ENCODE assay signal across 1 cellular context in genomic region chr9:34381323-34381722, GRCh38.
A peak's percentile ranks its signal among the peaks of the same experiment; 100 is the strongest.
TF ChIP-seq lines count a peak whose summit lies in the region.

No MANE protein-coding gene starts in this region.

TF ChIP-seq in HepG2, 621 proteins besides CTCF, POLR2A, EP300 and RAD21 (continues in another document):
- TF ChIP-seq CHCHD3 (CRISPR knock-in tag; IDR thresholded peaks at IDR 0.05), result 0 out of 2 replicates have a peak, but pooled peaks have one; percentile 17
- TF ChIP-seq ARNT (IDR thresholded peaks at IDR 0.05), result no peak
- TF ChIP-seq GZF1 (CRISPR knock-in tag; IDR thresholded peaks at IDR 0.05), result no peak
- TF ChIP-seq NRL (CRISPR knock-in tag; IDR thresholded peaks at IDR 0.05; ENCODE audit: borderline replicate concordance), result 0 out of 2 replicates have a peak, but pooled peaks have one; percentile 5
- TF ChIP-seq ZNF207 (IDR thresholded peaks at IDR 0.05; ENCODE audit: borderline replicate concordance), result no peak
- TF ChIP-seq MLXIP (CRISPR knock-in tag; IDR thresholded peaks at IDR 0.05; ENCODE audit: borderline replicate concordance), result no peak
- TF ChIP-seq ZNF709 (CRISPR knock-in tag; IDR thresholded peaks at IDR 0.05), result no peak
- TF ChIP-seq KDM5A (IDR thresholded peaks at IDR 0.05; ENCODE audit: borderline replicate concordance, low read length), result no peak
- no peak for TF ChIP-seq NFIB (CRISPR knock-in tag; IDR thresholded peaks at IDR 0.05; ENCODE audit: borderline replicate concordance)
- TF ChIP-seq MED1 (CRISPR knock-in tag; IDR thresholded peaks at IDR 0.05), result no peak
- TF ChIP-seq RXRA (CRISPR knock-in tag; IDR thresholded peaks at IDR 0.05), result no peak
- TF ChIP-seq AFF4 (CRISPR knock-in tag; IDR thresholded peaks at IDR 0.05), result no peak
- TF ChIP-seq ZBTB33 (CRISPR knock-in tag; IDR thresholded peaks at IDR 0.05), result peak; percentile 80
- no peak for TF ChIP-seq TFAP4 (IDR thresholded peaks at IDR 0.05; ENCODE audit: borderline replicate concordance, low read depth)
- TF ChIP-seq ATF3 (CRISPR knock-in tag; IDR thresholded peaks at IDR 0.05), result no peak
- no peak for TF ChIP-seq ZNF30 (CRISPR knock-in tag; IDR thresholded peaks at IDR 0.05)
- no peak for TF ChIP-seq ZNF142 (CRISPR knock-in tag; IDR thresholded peaks at IDR 0.05)
- no peak for TF ChIP-seq ZNF747 (CRISPR knock-in tag; IDR thresholded peaks at IDR 0.05; ENCODE audit: borderline replicate concordance)
- TF ChIP-seq ZNF558 (CRISPR knock-in tag; IDR thresholded peaks at IDR 0.05; ENCODE audit: borderline replicate concordance), result no peak
- TF ChIP-seq ARID2 (CRISPR knock-in tag; IDR thresholded peaks at IDR 0.05; ENCODE audit: borderline replicate concordance), result no peak
- no peak for TF ChIP-seq ZNF570 (CRISPR knock-in tag; IDR thresholded peaks at IDR 0.05; ENCODE audit: borderline replicate concordance)
- TF ChIP-seq ZNF350 (CRISPR knock-in tag; IDR thresholded peaks at IDR 0.05; ENCODE audit: borderline replicate concordance, low read depth), result no peak
- TF ChIP-seq ZNF572 (CRISPR knock-in tag; IDR thresholded peaks at IDR 0.05), result no peak
- no peak for TF ChIP-seq MEF2D (CRISPR knock-in tag; IDR thresholded peaks at IDR 0.05)
- 0 out of 2 replicates have a peak, but pooled peaks have one; percentile 16 for TF ChIP-seq ZNF746 (CRISPR knock-in tag; IDR thresholded peaks at IDR 0.05)
- TF ChIP-seq HOXA7 (CRISPR knock-in tag; IDR thresholded peaks at IDR 0.05), result no peak
- TF ChIP-seq SP5 (CRISPR knock-in tag; IDR thresholded peaks at IDR 0.05; ENCODE audit: borderline replicate concordance, low read depth), result no peak
- no peak for TF ChIP-seq ADNP (CRISPR knock-in tag; IDR thresholded peaks at IDR 0.05)
- no peak for TF ChIP-seq SOX6 (IDR thresholded peaks at IDR 0.05)
- TF ChIP-seq SOX6 (CRISPR knock-in tag; IDR thresholded peaks at IDR 0.05), result no peak
- TF ChIP-seq IRX3 (CRISPR knock-in tag; IDR thresholded peaks at IDR 0.05; ENCODE audit: borderline replicate concordance, low read depth), result no peak
- TF ChIP-seq ZNF737 (CRISPR knock-in tag; IDR thresholded peaks at IDR 0.05; ENCODE audit: borderline replicate concordance), result no peak
- no peak for TF ChIP-seq PBX2 (CRISPR knock-in tag; IDR thresholded peaks at IDR 0.05)
- no peak for TF ChIP-seq TFDP1 (CRISPR knock-in tag; IDR thresholded peaks at IDR 0.05; ENCODE audit: borderline replicate concordance)
- TF ChIP-seq ZNF280B (CRISPR knock-in tag; IDR thresholded peaks at IDR 0.05; ENCODE audit: borderline replicate concordance), result no peak
- TF ChIP-seq ZNF274 (CRISPR knock-in tag; IDR thresholded peaks at IDR 0.05), result no peak
- no peak for TF ChIP-seq KMT2B (CRISPR knock-in tag; IDR thresholded peaks at IDR 0.05)
- TF ChIP-seq HDAC2 (CRISPR knock-in tag; IDR thresholded peaks at IDR 0.05), result no peak
- TF ChIP-seq ZFP36L2 (CRISPR knock-in tag; IDR thresholded peaks at IDR 0.05), result no peak
- no peak for TF ChIP-seq PAF1 (CRISPR knock-in tag; IDR thresholded peaks at IDR 0.05)
- TF ChIP-seq MBD4 (IDR thresholded peaks at IDR 0.05; ENCODE audit: borderline replicate concordance, low read length), result no peak
